17 cellular contexts compared by ENCODE assay signal in genomic region chr6:2101213-2101612, GRCh38.
"Had no signal": no experiment of that assay in that cellular context is flagged by ENCODE, and none has a peak within 500 bp of the region (broad histone marks: within the 10 kb centered on the region; RNA-seq: fewer than 3 reads in every experiment).

No MANE protein-coding gene starts in this region.

- H3K9me3 ChIP-seq: left lung, prostate gland, right atrium auricular region, vagina had no signal

- H3K27me3 ChIP-seq: foreskin keratinocyte, left lung, right atrium auricular region, vagina had no signal

- H3K4me3 ChIP-seq: left lung, prostate gland, right atrium auricular region, vagina had no signal

- H3K27ac ChIP-seq: foreskin keratinocyte, left lung, prostate gland, right atrium auricular region, vagina had no signal

- H3K36me3 ChIP-seq: left lung, prostate gland, right atrium auricular region, vagina had no signal

- ATAC-seq: activated CD8-positive, alpha-beta T cell treated with anti-CD3 and anti-CD28 coated beads for 36 hours; activated naive CD8-positive, alpha-beta T cell treated with anti-CD3 and anti-CD28 coated beads, Interleukin-2, amount 50 U/mL, for 24 hours; effector memory CD8-positive, alpha-beta T cell; foreskin keratinocyte; left lung; stimulated activated naive CD8-positive, alpha-beta T cell treated with anti-CD3 and anti-CD28 coated beads, Interleukin-15, Interleukin-2, amounts not matched to agents 100 U/mL and 50 U/mL, for 24 hours had no signal

- H3K4me1 ChIP-seq: foreskin keratinocyte, left lung, prostate gland, right atrium auricular region, vagina had no signal

- DNase-seq: activated CD4-positive, alpha-beta T cell treated with anti-CD3 and anti-CD28 coated beads, Interleukin-2, amount 10 ng/mL, durations not matched to agents 24 days and 14 days; activated CD8-positive, alpha-beta T cell treated with anti-CD3 and anti-CD28 coated beads for 36 hours; activated effector memory CD4-positive, alpha-beta T cell treated with Interleukin-2 at 50 U/mL for 16 hours; activated naive CD4-positive, alpha-beta T cell treated with anti-CD3 and anti-CD28 coated beads, Interleukin-2, amount 10 ng/mL, durations not matched to agents 7 days and 5 days; activated naive CD8-positive, alpha-beta T cell treated with anti-CD3 and anti-CD28 coated beads, Interleukin-2, amount 50 U/mL, for 24 hours; activated T-cell treated with anti-CD3 and anti-CD28 coated beads, Interleukin-2, amount 50 U/mL, for 24 hours; aorta; dermis blood vessel endothelial cell; effector memory CD8-positive, alpha-beta T cell; foreskin keratinocyte; hypothalamus; left lung; stimulated activated naive CD8-positive, alpha-beta T cell treated with anti-CD3 and anti-CD28 coated beads, Interleukin-15, Interleukin-2, amounts not matched to agents 100 U/mL and 50 U/mL, for 24 hours; trophoblast cell had no signal
